12 cellular contexts compared by ENCODE assay signal in genomic region chr13:113880651-113881611, GRCh38. TPM values are rescaled to one million over a fixed set of nuclear protein-coding genes. Genes with fewer than 3 reads are reported as not detected.
DNase-seq lines count a peak whose midpoint lies in the region; ATAC-seq and TF ChIP-seq lines count a peak whose summit lies in the region.
"Had no signal": no experiment of that assay in that cellular context is flagged by ENCODE, and none has a peak within 500 bp of the region (broad histone marks: within the 10 kb centered on the region; RNA-seq: fewer than 3 reads in every experiment).

No MANE protein-coding gene starts in this region.

- no peaks in the 10 kb centered on the region for H3K27me3 ChIP-seq in Loucy (ENCODE audit: insufficient read depth, low read length, poor library complexity, severe bottlenecking)
- H3K27me3 ChIP-seq in body of pancreas, result no peaks in the 10 kb centered on the region
- H3K27me3 ChIP-seq in stomach smooth muscle (ENCODE audit: control insufficient read depth in 1 of 2, insufficient read depth in 2 of 2, low read length in 2 of 2), result no peaks in the 10 kb centered on the region

- H3K9me3 ChIP-seq in Loucy (ENCODE audit: insufficient read depth, low read depth, low read length) (no peaks in the 10 kb centered on the region), body of pancreas (no peaks in the 10 kb centered on the region), stomach smooth muscle (ENCODE audit: control insufficient read depth in 2 of 2, low read length in 2 of 2) (no peaks in the 10 kb centered on the region)
- H3K9me3 ChIP-seq: neutrophil had no signal

- no peak for TF ChIP-seq POLR2A in body of pancreas (IDR thresholded peaks at IDR 0.05)

- peak; percentile 22 for ATAC-seq in body of pancreas

- H3K4me2 ChIP-seq in Loucy (ENCODE audit: low read depth, low read length, poor library complexity, severe bottlenecking), result peak overlapping the region; percentile 46

- H3K4me3 ChIP-seq in Loucy (ENCODE audit: low read length, poor library complexity, severe bottlenecking) (peak overlapping the region; percentile 12), body of pancreas (no peak overlapping the region), stomach smooth muscle (ENCODE audit: low read length in 2 of 2) (peak overlapping the region in 1 of 2 donors; percentile 15)

- H3K4me1 ChIP-seq in Loucy (ENCODE audit: insufficient read depth, low read length, poor library complexity, severe bottlenecking), result peaks cover 35% of the 10 kb centered on the region
- peaks cover 37% of the 10 kb centered on the region for H3K4me1 ChIP-seq in body of pancreas
- H3K4me1 ChIP-seq in stomach smooth muscle (ENCODE audit: control insufficient read depth, insufficient read depth, low read length), result peaks cover 45% of the 10 kb centered on the region

- no peaks in the 10 kb centered on the region for H4K20me1 ChIP-seq in Loucy (ENCODE audit: insufficient read depth, low read length, poor library complexity, severe bottlenecking)

- intact Hi-C loops in body of pancreas (cut with DNase I), result no loop called here

- no peaks in the 10 kb centered on the region for H3F3A ChIP-seq in Loucy (ENCODE audit: low read depth)

- peak overlapping the region; percentile 63; the same call in 1 of the 2 replicates for H2AFZ ChIP-seq in Loucy (ENCODE audit: low read length)

- H3K36me3 ChIP-seq in Loucy (ENCODE audit: insufficient read depth, low read length) (no peaks in the 10 kb centered on the region), body of pancreas (replicated peaks in 1 of 2; ENCODE audit: insufficient read depth in 1 of 2, low read depth in 2 of 2) (no peaks in the 10 kb centered on the region), stomach smooth muscle (ENCODE audit: control insufficient read depth in 2 of 2, insufficient read depth in 2 of 2, low read length in 2 of 2) (no peaks in the 10 kb centered on the region)
- H3K36me3 ChIP-seq: neutrophil had no signal

- 75 to 76% methylated on average over 5 to 17 of the region's 17 CpGs for whole genome bisulfite sequencing in body of pancreas, 2 donors

- H3K27ac ChIP-seq in body of pancreas (peak overlapping the region; percentile 68 to 86 (median 79)), stomach smooth muscle (ENCODE audit: low read length) (peak overlapping the region; percentile 64)
- H3K27ac ChIP-seq: neutrophil had no signal

- TF ChIP-seq CTCF in Loucy (conservative IDR thresholded peaks at IDR 0.05; ENCODE audit: low read length), result no peak
- TF ChIP-seq CTCF in body of pancreas (IDR thresholded peaks at IDR 0.05), result no peak

- DNase-seq in body of pancreas, result peak in 1 of 4 donors; percentile 13
- peak; percentile 42 for DNase-seq in kidney tubule cell (ENCODE audit: low spot score)
- DNase-seq in inferior parietal cortex (ENCODE audit: extremely low spot score), result no peak
- no peak for DNase-seq in stimulated activated CD4-positive, alpha-beta T cell treated with anti-CD3 and anti-CD28 coated beads, Interleukin-4, amount 100 ng/mL, for 1 hour
- DNase-seq in effector CD8-positive, alpha-beta T cell (lab: John Stamatoyannopoulos, UW), result no peak
- no peak for DNase-seq in CD1c-positive myeloid dendritic cell (ENCODE audit: extremely low spot score)
- DNase-seq: hippocampal formation, NCI-H524 treated with DMSO at 0.1 percent for 48 hours, SW 1271 had no signal

- H3K9me2 ChIP-seq in Loucy (replicated peaks; ENCODE audit: low read depth, low read length), result no peaks in the 10 kb centered on the region

- no peaks in the 10 kb centered on the region for H3K79me2 ChIP-seq in Loucy (ENCODE audit: insufficient read depth, low read length)

- H3K9ac ChIP-seq in Loucy (ENCODE audit: low read depth, low read length, poor library complexity, severe bottlenecking) (peak overlapping the region; percentile 47), stomach smooth muscle (ENCODE audit: low read length in 2 of 2) (no peak overlapping the region)

RNA-seq across cellular contexts. Expression of gene GAS6, which starts 17.1 kb away (rescaled TPM):
- total RNA-seq in body of pancreas, result 100 to 1,000 TPM in 1 of 2 donors, 10 to 100 TPM in 1; 83.0 to 145 TPM
